ENCODE assay signal across 12 cellular contexts in the genomic region with DNA sequence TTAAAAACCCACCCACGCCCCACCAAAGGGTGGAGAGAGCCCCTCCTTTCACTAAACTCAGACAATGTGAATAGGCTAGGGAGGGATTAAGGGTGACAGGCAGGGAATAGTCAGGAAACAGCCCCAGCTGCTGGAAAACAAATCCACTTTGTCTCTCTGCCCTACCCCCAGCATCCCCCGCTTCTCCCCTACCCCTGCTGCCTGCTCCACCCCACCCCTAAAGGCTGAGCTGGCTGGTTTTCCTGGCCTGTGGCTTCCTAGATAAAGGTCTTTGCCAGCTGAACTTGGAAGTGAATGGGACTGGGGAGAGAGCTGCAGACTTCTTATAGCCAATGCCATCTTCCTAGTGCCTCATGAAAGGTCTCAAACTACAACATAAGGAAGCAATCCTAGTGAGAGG. TPM values are rescaled to one million over a fixed set of nuclear protein-coding genes. Genes with fewer than 3 reads are reported as not detected.
DNase-seq lines count a peak whose midpoint lies in the region; ATAC-seq, FAIRE-seq and TF ChIP-seq lines count a peak whose summit lies in the region.
"Had no signal": no experiment of that assay in that cellular context is flagged by ENCODE, and none has a peak within 500 bp of the region (broad histone marks: within the 10 kb centered on the region; RNA-seq: fewer than 3 reads in every experiment).

No MANE protein-coding gene starts in this region.

- ATAC-seq in HG02852 (IDR thresholded peaks at IDR 0.05; ENCODE audit: unreplicated experiment) (no peak), HG02973 (IDR thresholded peaks at IDR 0.05; ENCODE audit: unreplicated experiment) (no peak)

- no peak overlapping the region for H2AFZ ChIP-seq in keratinocyte (ENCODE audit: control insufficient read depth, low read length)

- intact Hi-C loops in activated naive CD4-positive, alpha-beta T cell treated with anti-CD3 and anti-CD28 coated beads for 36 hours (cut with micrococcal nuclease) = no loop called here

- no peaks in the 10 kb centered on the region for H3K36me3 Mint-ChIP-seq in activated naive CD4-positive, alpha-beta T cell treated with anti-CD3 and anti-CD28 coated beads for 36 hours (ENCODE audit: low read depth)
- H3K36me3 Mint-ChIP-seq: stimulated activated naive B cell treated with anti-CD40 and anti-IgM and Interleukin-4, amounts not matched to agents 10 μg/mL and 1 μg/mL and 100 μg/mL, for 72 hours had no signal

- CTCF ChIA-PET in activated naive CD4-positive, alpha-beta T cell treated with anti-CD3 and anti-CD28 coated beads for 36 hours (lab: Charles Lee) = interaction anchor here (1.6 to 10.4 kb wide), 3 partner anchors 15 to 119 kb away, joined by 3 to 442 read pairs (median 5); a partner anchor contains a TSS

- H3K9me1 ChIP-seq in keratinocyte (ENCODE audit: control insufficient read depth, extremely low read depth, insufficient read depth, low read length) = peaks cover 2% of the 10 kb centered on the region

- no peaks in the 10 kb centered on the region for H3K27me3 Mint-ChIP-seq in activated naive CD4-positive, alpha-beta T cell treated with anti-CD3 and anti-CD28 coated beads for 36 hours (ENCODE audit: low read depth)
- H3K27me3 Mint-ChIP-seq: activated T-cell treated with anti-CD3 and anti-CD28 coated beads, Interleukin-2, amount 50 U/mL, for 24 hours had no signal

- peaks cover 53% of the 10 kb centered on the region for H4K20me1 ChIP-seq in keratinocyte (ENCODE audit: control insufficient read depth, extremely low read depth, insufficient read depth, low read length)

- H3K4me2 ChIP-seq in keratinocyte (ENCODE audit: control insufficient read depth, extremely low read depth, insufficient read depth, low read depth, low read length) = peak overlapping the region; percentile 62

- H3K4me1 Mint-ChIP-seq in activated naive CD4-positive, alpha-beta T cell treated with anti-CD3 and anti-CD28 coated beads for 36 hours (ENCODE audit: low read depth) = peaks cover 12% of the 10 kb centered on the region

- no peaks in the 10 kb centered on the region for H3K27me3 ChIP-seq in HUES48 (ENCODE audit: control insufficient read depth, insufficient read depth, low read length)
- no peaks in the 10 kb centered on the region for H3K27me3 ChIP-seq in keratinocyte (ENCODE audit: control insufficient read depth, extremely low read depth, insufficient read depth, low read length)
- no peaks in the 10 kb centered on the region for H3K27me3 ChIP-seq in skeletal muscle tissue (ENCODE audit: control insufficient read depth in 3 of 3, insufficient read depth in 3 of 3, low read length in 3 of 3)

- peak; percentile 82 for DNase-seq in dermis blood vessel endothelial cell
- DNase-seq in keratinocyte (ENCODE audit: low read depth, low spot score) = no peak
- DNase-seq in activated naive CD4-positive, alpha-beta T cell treated with anti-CD3 and anti-CD28 coated beads for 36 hours = no peak
- DNase-seq in stimulated activated CD4-positive, alpha-beta T cell treated with anti-CD3 and anti-CD28 coated beads, Interleukin-1b, Interleukin-23, amount 100 ng/mL, for 48 hours = no peak

- no peak overlapping the region for H3K4me3 ChIP-seq in HUES48 (ENCODE audit: low read depth, low read length)
- peak overlapping the region in 1 of 3 experiments; percentile 2 for H3K4me3 ChIP-seq in keratinocyte (ENCODE audit: control insufficient read depth in 2 of 3, extremely low read depth in 1 of 3, insufficient read depth in 2 of 3, low read depth in 1 of 3, low read length in 3 of 3)
- peak overlapping the region in 1 of 3 donors; percentile 51 for H3K4me3 ChIP-seq in skeletal muscle tissue (ENCODE audit: low read length in 3 of 3)

- peaks cover 85% of the 10 kb centered on the region for H3K79me2 ChIP-seq in keratinocyte (ENCODE audit: control insufficient read depth, insufficient read depth, low read length)

- dilution Hi-C loops in keratinocyte (cut with MboI; ENCODE audit: extremely low pct_ligation_motif_present, low sequenced_read_pairs) = no loop called here

- H3K9me3 ChIP-seq in HUES48 (ENCODE audit: control insufficient read depth, insufficient read depth, low read length) (no peaks in the 10 kb centered on the region), keratinocyte (ENCODE audit: control insufficient read depth, low read depth, low read length) (no peaks in the 10 kb centered on the region), skeletal muscle tissue (ENCODE audit: control insufficient read depth in 3 of 3, low read length in 3 of 3) (no peaks in the 10 kb centered on the region)

- H3K4me1 ChIP-seq in HUES48 (ENCODE audit: control insufficient read depth, insufficient read depth, low read length) = peaks cover 14% of the 10 kb centered on the region
- H3K4me1 ChIP-seq in keratinocyte (ENCODE audit: control insufficient read depth, extremely low read depth, insufficient read depth, low read length) = peaks cover 54% of the 10 kb centered on the region
- H3K4me1 ChIP-seq in skeletal muscle tissue (ENCODE audit: control insufficient read depth in 3 of 3, insufficient read depth in 3 of 3, low read length in 3 of 3) = peaks cover 63 to 74% (median 72%) of the 10 kb centered on the region in 3 donors

- no peak overlapping the region for H3K9ac ChIP-seq in HUES48 (ENCODE audit: low read depth, low read length)
- peak overlapping the region; percentile 37 for H3K9ac ChIP-seq in keratinocyte (ENCODE audit: control insufficient read depth, extremely low read depth, insufficient read depth, low read length)
- no peak overlapping the region for H3K9ac ChIP-seq in skeletal muscle tissue (ENCODE audit: low read depth in 1 of 3, low read length in 3 of 3)

- no peak for FAIRE-seq in keratinocyte (lab: Jason Lieb, UNC)

- no peak overlapping the region for H3K4me3 Mint-ChIP-seq in activated naive CD4-positive, alpha-beta T cell treated with anti-CD3 and anti-CD28 coated beads for 36 hours
- H3K4me3 Mint-ChIP-seq: activated T-cell treated with anti-CD3 and anti-CD28 coated beads, Interleukin-2, amount 50 U/mL, for 24 hours; stimulated activated naive B cell treated with anti-CD40 and anti-IgM and Interleukin-4, amounts not matched to agents 10 μg/mL and 1 μg/mL and 100 μg/mL, for 72 hours; T-helper 1 cell treated with Interleukin-12 subunit alpha and Interleukin-12 subunit beta and Interleukin-4 antibody, amounts not matched to agents 30 μg/mL and 1 μg/mL, for 36 hours had no signal

- TF ChIP-seq CTCF in keratinocyte (optimal IDR thresholded peaks at IDR 0.05 in 1 of 3, IDR thresholded peaks at IDR 0.05 in 1 of 3, conservative IDR thresholded peaks at IDR 0.05 in 1 of 3; ENCODE audit: extremely low read depth in 1 of 3, insufficient read depth in 2 of 3, low read length in 3 of 3) = no peak

- no peaks in the 10 kb centered on the region for H3K9me3 Mint-ChIP-seq in activated naive CD4-positive, alpha-beta T cell treated with anti-CD3 and anti-CD28 coated beads for 36 hours
- H3K9me3 Mint-ChIP-seq: activated T-cell treated with anti-CD3 and anti-CD28 coated beads, Interleukin-2, amount 50 U/mL, for 24 hours; stimulated activated naive B cell treated with anti-CD40 and anti-IgM and Interleukin-4, amounts not matched to agents 10 μg/mL and 1 μg/mL and 100 μg/mL, for 72 hours; T-helper 1 cell treated with Interleukin-12 subunit alpha and Interleukin-12 subunit beta and Interleukin-4 antibody, amounts not matched to agents 30 μg/mL and 1 μg/mL, for 36 hours had no signal

- peaks cover 3% of the 10 kb centered on the region; the same call in 1 of the 2 replicates for H3K36me3 ChIP-seq in HUES48 (ENCODE audit: control insufficient read depth, insufficient read depth, low read length)
- peaks cover 15 to 44% of the 10 kb centered on the region in 2 experiments for H3K36me3 ChIP-seq in keratinocyte (ENCODE audit: control insufficient read depth in 2 of 2, extremely low read depth in 1 of 2, insufficient read depth in 2 of 2, low read length in 2 of 2)
- H3K36me3 ChIP-seq in skeletal muscle tissue (ENCODE audit: control insufficient read depth in 3 of 3, insufficient read depth in 3 of 3, low read length in 3 of 3) = peaks cover 18 to 23% (median 19%) of the 10 kb centered on the region in 3 donors

- H3K27ac Mint-ChIP-seq in activated naive CD4-positive, alpha-beta T cell treated with anti-CD3 and anti-CD28 coated beads for 36 hours = no peak overlapping the region
- H3K27ac Mint-ChIP-seq: T-helper 1 cell treated with Interleukin-12 subunit alpha and Interleukin-12 subunit beta and Interleukin-4 antibody, amounts not matched to agents 30 μg/mL and 1 μg/mL, for 36 hours had no signal

- H3K27ac ChIP-seq in HUES48 (ENCODE audit: low read depth, low read length) = peak overlapping the region; percentile 37
- peak overlapping the region; percentile 43 for H3K27ac ChIP-seq in keratinocyte (ENCODE audit: control insufficient read depth, insufficient read depth, low read length)
- H3K27ac ChIP-seq in skeletal muscle tissue (ENCODE audit: low read depth, low read length) = peak overlapping the region; percentile 78
- H3K27ac ChIP-seq: C4-2B had no signal

RNA-seq across cellular contexts. Expression of a gene that starts 15.0 kb away (rescaled TPM):
- total RNA-seq in dermis blood vessel endothelial cell = 768 and 840 TPM in 2 replicates
- 172 to 237 TPM (median 190 TPM) in 3 replicates for polyA plus RNA-seq in keratinocyte
- polyA plus RNA-seq in keratinocyte (2011; ENCODE audit: low read depth) = 43.7 TPM
- 134 and 236 TPM in 2 replicates for polyA plus RNA-seq in keratinocyte (2011; cell fraction: cytosol; rRNA removed)
- polyA plus RNA-seq in keratinocyte (2011; cell fraction: nucleus; rRNA removed) = 203 and 264 TPM in 2 replicates
- polyA plus RNA-seq in keratinocyte (2012; ENCODE audit: low replicate concordance) = 65.9 and 369 TPM in 2 replicates
- 128 to 158 TPM (median 146 TPM) in 3 replicates for polyA minus RNA-seq in keratinocyte
- 419 TPM for polyA minus RNA-seq in keratinocyte (2011; cell fraction: cytosol; rRNA and poly(A)+ RNA removed)
- polyA minus RNA-seq in keratinocyte (2011; cell fraction: nucleus; rRNA and poly(A)+ RNA removed) = 148 and 193 TPM in 2 replicates
- total RNA-seq in skeletal muscle tissue = 238 TPM
- total RNA-seq in activated naive CD4-positive, alpha-beta T cell treated with anti-CD3 and anti-CD28 coated beads for 36 hours = under 1 TPM; 0.64 to 0.67 TPM

RNA-seq across cellular contexts. Expression of a gene that starts 19.8 kb away (rescaled TPM):
- 131 and 179 TPM in 2 replicates for total RNA-seq in dermis blood vessel endothelial cell
- 30.6 to 55.8 TPM (median 37.4 TPM) in 3 replicates for polyA plus RNA-seq in keratinocyte
- 36.5 TPM for polyA plus RNA-seq in keratinocyte (2011; ENCODE audit: low read depth)
- polyA plus RNA-seq in keratinocyte (2011; cell fraction: cytosol; rRNA removed) = 40.0 and 43.3 TPM in 2 replicates
- polyA plus RNA-seq in keratinocyte (2011; cell fraction: nucleus; rRNA removed) = 68.3 and 77.9 TPM in 2 replicates
- polyA plus RNA-seq in keratinocyte (2012; ENCODE audit: low replicate concordance) = 44.6 and 57.8 TPM in 2 replicates
- 70.0 to 118 TPM (median 78.5 TPM) in 3 replicates for polyA minus RNA-seq in keratinocyte
- 59.5 TPM for polyA minus RNA-seq in keratinocyte (2011; cell fraction: cytosol; rRNA and poly(A)+ RNA removed)
- polyA minus RNA-seq in keratinocyte (2011; cell fraction: nucleus; rRNA and poly(A)+ RNA removed) = 45.8 and 80.0 TPM in 2 replicates
- 44.9 TPM for total RNA-seq in skeletal muscle tissue
- 100 to 1,000 TPM; 404 to 408 TPM for total RNA-seq in activated naive CD4-positive, alpha-beta T cell treated with anti-CD3 and anti-CD28 coated beads for 36 hours

RNA-seq across cellular contexts. Expression of a gene that starts 50.6 kb away (rescaled TPM):
- 27.9 and 42.9 TPM in 2 replicates for total RNA-seq in dermis blood vessel endothelial cell
- 24.0 to 43.7 TPM (median 41.9 TPM) in 3 replicates for polyA plus RNA-seq in keratinocyte
- polyA plus RNA-seq in keratinocyte (2011; ENCODE audit: low read depth) = 81.1 TPM
- polyA plus RNA-seq in keratinocyte (2011; cell fraction: cytosol; rRNA removed) = 29.9 and 32.5 TPM in 2 replicates
- polyA plus RNA-seq in keratinocyte (2011; cell fraction: nucleus; rRNA removed) = 212 and 232 TPM in 2 replicates
- polyA plus RNA-seq in keratinocyte (2012; ENCODE audit: low replicate concordance) = 33.5 and 52.8 TPM in 2 replicates
- polyA minus RNA-seq in keratinocyte = 112 to 261 TPM (median 142 TPM) in 3 replicates
- 34.3 TPM for polyA minus RNA-seq in keratinocyte (2011; cell fraction: cytosol; rRNA and poly(A)+ RNA removed)
- polyA minus RNA-seq in keratinocyte (2011; cell fraction: nucleus; rRNA and poly(A)+ RNA removed) = 203 and 207 TPM in 2 replicates
- total RNA-seq in skeletal muscle tissue = 66.8 TPM
- total RNA-seq in activated naive CD4-positive, alpha-beta T cell treated with anti-CD3 and anti-CD28 coated beads for 36 hours = 10 to 100 TPM in 1 of 2 experiments, 1 to 10 TPM in 1; 9.9 to 10.3 TPM

Comparison
In these comparisons a context has a peak if more than half of its experiments do, and no peak if none do; other contexts are left out.
1. RNA of a gene that starts 15.0 kb away (total RNA-seq): 768 to 840 TPM in dermis blood vessel endothelial cell and 238 TPM in skeletal muscle tissue (single experiment); 0.64 to 0.67 TPM in activated naive CD4-positive, alpha-beta T cell treated with anti-CD3 and anti-CD28 coated beads for 36 hours; every median in the first group is over 100 times any median in the second.
2. Peak in every context shown above with its lines, with median percentiles within 50 percentile points of each other: H3K27ac ChIP-seq.